Comparison of ENCODE assay signal across 14 cellular contexts in the genomic region with DNA sequence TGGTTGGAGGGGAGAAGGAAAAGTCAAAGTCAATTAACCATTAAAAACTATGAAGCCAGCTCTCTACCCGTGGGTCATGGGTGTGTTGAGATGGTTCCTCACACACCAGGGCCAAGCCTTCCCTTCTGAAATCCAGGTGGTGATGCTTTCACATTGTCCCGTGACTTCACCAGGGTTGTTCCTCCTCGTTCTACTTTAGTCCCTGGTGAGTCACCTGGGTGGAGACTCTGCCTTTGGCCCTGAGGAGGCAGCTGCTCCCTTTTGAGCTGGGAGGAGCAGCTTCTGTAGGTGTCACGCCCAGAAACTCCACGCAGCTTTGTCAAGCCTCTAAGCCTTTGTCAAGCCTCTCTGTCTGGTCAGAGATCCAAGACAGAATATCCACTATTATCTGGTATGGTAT.
DNase-seq lines count a peak whose midpoint lies in the region; ATAC-seq, FAIRE-seq and TF ChIP-seq lines count a peak whose summit lies in the region.
"Had no signal": no experiment of that assay in that cellular context is flagged by ENCODE, and none has a peak within 500 bp of the region (broad histone marks: within the 10 kb centered on the region; RNA-seq: fewer than 3 reads in every experiment).

No MANE protein-coding gene starts in this region.

- CTCF ChIA-PET in OCI-LY7 (lab: Charles Lee; ENCODE audit: unreplicated experiment), result no interaction called here

- BruUV-seq in OCI-LY7 (replicated peaks; lab: Mats Ljungman, UMichigan), result no TSS peak

- peak overlapping the region; percentile 13; the same call in 1 of the 2 replicates for H2AFZ ChIP-seq in OCI-LY7 (ENCODE audit: low read length)

- H3K9me2 ChIP-seq in OCI-LY7 (ENCODE audit: insufficient read depth, low read length), result no peaks in the 10 kb centered on the region

- H3K4me1 ChIP-seq in OCI-LY7 (ENCODE audit: insufficient read depth, low read length, poor library complexity, severe bottlenecking), result peaks cover 72% of the 10 kb centered on the region
- H3K4me1 ChIP-seq: upper lobe of left lung had no signal

- no peaks in the 10 kb centered on the region for H4K20me1 ChIP-seq in OCI-LY7 (ENCODE audit: insufficient read depth, low read length)

- H3K79me2 ChIP-seq in OCI-LY7 (ENCODE audit: insufficient read depth, low read depth, low read length), result no peaks in the 10 kb centered on the region

- no peak overlapping the region for H3K4me3 ChIP-seq in OCI-LY7 (ENCODE audit: low read depth, low read length, poor library complexity, severe bottlenecking)
- H3K4me3 ChIP-seq: pancreas, upper lobe of left lung had no signal

- DNase-seq in OCI-LY7 (ENCODE audit: low spot score) (peak; percentile 55), mucosa of gallbladder (ENCODE audit: low spot score) (peak; percentile 55), frontal cortex (ENCODE audit: low spot score in 2 of 2) (no peak)
- DNase-seq in stimulated activated CD4-positive, alpha-beta T cell treated with anti-CD3 and anti-CD28 coated beads, Interleukin-12 subunit alpha, Interleukin-12 subunit beta, amount 100 ng/mL, for 4 hours, result no peak
- no peak for DNase-seq in stimulated activated CD4-positive, alpha-beta T cell treated with anti-CD3 and anti-CD28 coated beads, Interleukin-2, amount 100 ng/mL, for 24 hours
- DNase-seq: activated CD8-positive, alpha-beta memory T cell treated with anti-CD3 and anti-CD28 coated beads, Interleukin-2, amount 50 U/mL, for 4 hours; COR-L47; NCI-H774; T-helper 17 cell; upper lobe of left lung had no signal

- POLR2A ChIA-PET in OCI-LY7 (lab: Charles Lee), result interaction anchor here (0.8 to 1.2 kb wide), 2 partner anchors 10 to 14 kb away, joined by 3 read pairs; no protein-coding TSS in a partner anchor

- intact Hi-C loops in OCI-LY7 (cut with micrococcal nuclease; ENCODE audit: unreplicated experiment), result no loop called here

- no peak for FAIRE-seq in frontal cortex (lab: Jason Lieb, UNC)
- FAIRE-seq: pancreas had no signal

- TF ChIP-seq CTCF in OCI-LY7 (conservative IDR thresholded peaks at IDR 0.05; ENCODE audit: low read length), result no peak

- no peaks in the 10 kb centered on the region for H3K9me3 ChIP-seq in OCI-LY7 (ENCODE audit: low read length)
- H3K9me3 ChIP-seq: pancreas, upper lobe of left lung had no signal

- H3K36me3 ChIP-seq in OCI-LY7 (ENCODE audit: insufficient read depth, low read length), result no peaks in the 10 kb centered on the region
- H3K36me3 ChIP-seq: pancreas, upper lobe of left lung had no signal

- ATAC-seq in GM18511 (IDR thresholded peaks at IDR 0.05; ENCODE audit: unreplicated experiment) (peak; percentile 80), HG02763 (IDR thresholded peaks at IDR 0.05; ENCODE audit: unreplicated experiment) (peak; percentile 47), GM21423 (IDR thresholded peaks at IDR 0.05; ENCODE audit: unreplicated experiment) (no peak)
- ATAC-seq: T-helper 17 cell had no signal

- H3K4me2 ChIP-seq in OCI-LY7 (ENCODE audit: low read length), result peak overlapping the region; percentile 33

- H3K27ac ChIP-seq in OCI-LY7 (ENCODE audit: low read depth, low read length, poor library complexity, severe bottlenecking), result no peak overlapping the region
- H3K27ac ChIP-seq: pancreas, upper lobe of left lung had no signal

Comparison
In these comparisons a context has a peak if more than half of its experiments do, and no peak if none do; other contexts are left out.
1. DNase-seq: peak in OCI-LY7 (single experiment) and mucosa of gallbladder (single experiment); none in stimulated activated CD4-positive, alpha-beta T cell treated with anti-CD3 and anti-CD28 coated beads, Interleukin-12 subunit alpha, Interleukin-12 subunit beta, amount 100 ng/mL, for 4 hours (single experiment), stimulated activated CD4-positive, alpha-beta T cell treated with anti-CD3 and anti-CD28 coated beads, Interleukin-2, amount 100 ng/mL, for 24 hours (0 of 2) and frontal cortex (0 of 2).